15 cellular contexts compared by ENCODE assay signal in genomic region chr19:32677657-32678056, GRCh38. TPM values are rescaled to one million over a fixed set of nuclear protein-coding genes. Genes with fewer than 3 reads are reported as not detected.
A peak's percentile ranks its signal among the peaks of the same experiment; 100 is the strongest.
DNase-seq lines count a peak whose midpoint lies in the region; ATAC-seq and TF ChIP-seq lines count a peak whose summit lies in the region.
"Had no signal": no experiment of that assay in that cellular context is flagged by ENCODE, and none has a peak within 500 bp of the region (broad histone marks: within the 10 kb centered on the region; RNA-seq: fewer than 3 reads in every experiment).

No MANE protein-coding gene starts in this region.

- peaks cover 23% of the 10 kb centered on the region for H3K4me1 Mint-ChIP-seq in activated T-helper 1 cell treated with anti-CD3 and anti-CD28 coated beads, Interleukin-12 subunit alpha, Interleukin-12 subunit beta, Interleukin-2, Interleukin-4 antibody, amounts not matched to agents 30 ng/mL and 10 ng/mL and 1 ng/mL, durations not matched to agents 14 hours and 24 hours and 36 hours (ENCODE audit: low read depth)

- H3K36me3 ChIP-seq in H7 (replicated peaks; ENCODE audit: control insufficient read depth, insufficient read depth, low read length) = no peaks in the 10 kb centered on the region
- no peaks in the 10 kb centered on the region for H3K36me3 ChIP-seq in vagina
- H3K36me3 ChIP-seq: breast epithelium, thyroid gland had no signal

- H3K9me3 ChIP-seq in AG04450 (ENCODE audit: control insufficient read depth, insufficient read depth, low read length) = no peaks in the 10 kb centered on the region; the same call in 1 of the 2 replicates
- H3K9me3 ChIP-seq in vagina = no peaks in the 10 kb centered on the region
- H3K9me3 ChIP-seq: breast epithelium, thyroid gland had no signal

- CTCF ChIA-PET in AG04450 (lab: Charles Lee) = interaction anchor here (1.0 kb wide), 1 partner anchor 41 kb away, joined by 3 read pairs; no protein-coding TSS in a partner anchor

- intact Hi-C loops in activated T-helper 1 cell treated with anti-CD3 and anti-CD28 coated beads, Interleukin-12 subunit alpha, Interleukin-12 subunit beta, Interleukin-2, Interleukin-4 antibody, amounts not matched to agents 30 ng/mL and 10 ng/mL and 1 ng/mL, durations not matched to agents 14 hours and 24 hours and 36 hours (cut with micrococcal nuclease) = loop anchor here (5.0 kb wide), 1 partner anchor 625 kb away; the partner anchor contains the start of gene CEBPA
- intact Hi-C loops in vagina (cut with DNase I) = no loop called here

- DNase-seq in AG04450 (ENCODE audit: low read depth, low spot score) (no peak), H7 (peak; percentile 80), left kidney (ENCODE audit: low read depth, low spot score) (peak; percentile 54), NCI-H1694 (lab: John Stamatoyannopoulos, UW) (no peak), DMS53 treated with DMSO at 0.1 percent for 48 hours (lab: John Stamatoyannopoulos, UW; ENCODE audit: unreplicated experiment) (no peak), vagina (ENCODE audit: extremely low spot score in 2 of 2) (no peak)
- no peak for DNase-seq in activated T-helper 1 cell treated with anti-CD3 and anti-CD28 coated beads, Interleukin-12 subunit alpha, Interleukin-12 subunit beta, Interleukin-2, Interleukin-4 antibody, amounts not matched to agents 30 ng/mL and 10 ng/mL and 1 ng/mL, durations not matched to agents 14 hours and 24 hours and 36 hours (ENCODE audit: low spot score)
- DNase-seq: activated CD4-positive, alpha-beta T cell treated with anti-CD3 and anti-CD28 coated beads, Interleukin-2, amount 10 ng/mL, durations not matched to agents 7 days and 5 days; head of caudate nucleus; NCI-H1694 treated with DMSO at 0.1 percent for 48 hours; RPMI8226; thyroid gland had no signal

- POLR2A ChIA-PET in AG04450 (lab: Yijun Ruan, JAX) = interaction anchor here (1.5 kb wide), 1 partner anchor 14 kb away, joined by 4 read pairs; the partner anchor contains the start of gene NUDT19

- H3K4me3 Mint-ChIP-seq in activated T-helper 1 cell treated with anti-CD3 and anti-CD28 coated beads, Interleukin-12 subunit alpha, Interleukin-12 subunit beta, Interleukin-2, Interleukin-4 antibody, amounts not matched to agents 30 ng/mL and 10 ng/mL and 1 ng/mL, durations not matched to agents 14 hours and 24 hours and 36 hours = peak overlapping the region; percentile 40

- TF ChIP-seq CTCF in AG04450 (IDR thresholded peaks at IDR 0.05; ENCODE audit: low read depth, low read length) (peak; percentile 6; the same call in 1 of the 2 replicates), vagina (IDR thresholded peaks at IDR 0.05) (no peak)

- H3K36me3 Mint-ChIP-seq in activated T-helper 1 cell treated with anti-CD3 and anti-CD28 coated beads, Interleukin-12 subunit alpha, Interleukin-12 subunit beta, Interleukin-2, Interleukin-4 antibody, amounts not matched to agents 30 ng/mL and 10 ng/mL and 1 ng/mL, durations not matched to agents 14 hours and 24 hours and 36 hours (ENCODE audit: low read depth) = no peaks in the 10 kb centered on the region
- H3K36me3 Mint-ChIP-seq: natural killer cell treated with Interleukin-12 subunit alpha and Interleukin-12 subunit beta and Interleukin-15 and Interleukin-18, amount 100 ng/mL, for 72 hours had no signal

- peaks cover 43% of the 10 kb centered on the region for H3K27me3 Mint-ChIP-seq in activated T-helper 1 cell treated with anti-CD3 and anti-CD28 coated beads, Interleukin-12 subunit alpha, Interleukin-12 subunit beta, Interleukin-2, Interleukin-4 antibody, amounts not matched to agents 30 ng/mL and 10 ng/mL and 1 ng/mL, durations not matched to agents 14 hours and 24 hours and 36 hours (ENCODE audit: insufficient read depth)

- TF ChIP-seq POLR2A in vagina (IDR thresholded peaks at IDR 0.05) = no peak

- peaks cover 25% of the 10 kb centered on the region for H3K4me1 ChIP-seq in vagina

- H3K27ac ChIP-seq in AG04450 (ENCODE audit: low read depth, low read length) (no peak overlapping the region), vagina (no peak overlapping the region)
- H3K27ac ChIP-seq: breast epithelium, thyroid gland had no signal

- H3K4me3 ChIP-seq in AG04450 (ENCODE audit: low read depth, low read length) (no peak overlapping the region), H7 (ENCODE audit: insufficient read depth, low read depth, low read length) (no peak overlapping the region), vagina (no peak overlapping the region)
- H3K4me3 ChIP-seq: breast epithelium, thyroid gland had no signal

- ATAC-seq in HG02642 (IDR thresholded peaks at IDR 0.05; ENCODE audit: poor library complexity, unreplicated experiment) = no peak
- ATAC-seq: natural killer cell treated with Interleukin-12 subunit alpha and Interleukin-12 subunit beta and Interleukin-15 and Interleukin-18, amount 100 ng/mL, for 72 hours had no signal

- no peak overlapping the region for H3K27ac Mint-ChIP-seq in activated T-helper 1 cell treated with anti-CD3 and anti-CD28 coated beads, Interleukin-12 subunit alpha, Interleukin-12 subunit beta, Interleukin-2, Interleukin-4 antibody, amounts not matched to agents 30 ng/mL and 10 ng/mL and 1 ng/mL, durations not matched to agents 14 hours and 24 hours and 36 hours
- H3K27ac Mint-ChIP-seq: natural killer cell treated with Interleukin-12 subunit alpha and Interleukin-12 subunit beta and Interleukin-15 and Interleukin-18, amount 100 ng/mL, for 72 hours had no signal

- H3K9me3 Mint-ChIP-seq in activated T-helper 1 cell treated with anti-CD3 and anti-CD28 coated beads, Interleukin-12 subunit alpha, Interleukin-12 subunit beta, Interleukin-2, Interleukin-4 antibody, amounts not matched to agents 30 ng/mL and 10 ng/mL and 1 ng/mL, durations not matched to agents 14 hours and 24 hours and 36 hours = no peaks in the 10 kb centered on the region
- H3K9me3 Mint-ChIP-seq: activated CD4-positive, alpha-beta T cell treated with anti-CD3 and anti-CD28 coated beads, Interleukin-2, amount 10 ng/mL, durations not matched to agents 7 days and 5 days; natural killer cell treated with Interleukin-12 subunit alpha and Interleukin-12 subunit beta and Interleukin-15 and Interleukin-18, amount 100 ng/mL, for 72 hours had no signal

- peaks cover 23% of the 10 kb centered on the region for H3K27me3 ChIP-seq in AG04450 (ENCODE audit: control insufficient read depth, insufficient read depth, low read length)
- H3K27me3 ChIP-seq in H7 (ENCODE audit: control insufficient read depth, insufficient read depth, low read length) = peaks cover 29% of the 10 kb centered on the region
- H3K27me3 ChIP-seq in vagina = no peaks in the 10 kb centered on the region
- H3K27me3 ChIP-seq: thyroid gland had no signal

RNA-seq across cellular contexts. Expression of gene RGS9BP, which starts 2.0 kb away (rescaled TPM):
- 0.07 and 0.09 TPM in 2 replicates for polyA plus RNA-seq in AG04450 (2011; rRNA removed)
- polyA minus RNA-seq in AG04450 (2011; rRNA and poly(A)+ RNA removed) = 0.18 TPM in 1 of 2 replicates, not detected in the other
- 0.33 and 0.35 TPM in 2 replicates for total RNA-seq in H7 (2014; rRNA removed; shearing (Covaris generic))
- total RNA-seq in activated T-helper 1 cell treated with anti-CD3 and anti-CD28 coated beads, Interleukin-12 subunit alpha, Interleukin-12 subunit beta, Interleukin-2, Interleukin-4 antibody, amounts not matched to agents 30 ng/mL and 10 ng/mL and 1 ng/mL, durations not matched to agents 14 hours and 24 hours and 36 hours = 0.17 TPM in 1 of 2 replicates, not detected in the other
- 0.49 TPM for total RNA-seq in vagina

RNA-seq across cellular contexts. Expression of gene ANKRD27, which starts 2.7 kb away (rescaled TPM):
- 26.2 and 28.7 TPM in 2 replicates for polyA plus RNA-seq in AG04450 (2011; rRNA removed)
- polyA minus RNA-seq in AG04450 (2011; rRNA and poly(A)+ RNA removed) = 41.5 and 44.2 TPM in 2 replicates
- total RNA-seq in H7 (2014; rRNA removed; shearing (Covaris generic)) = 40.7 and 52.0 TPM in 2 replicates
- total RNA-seq in activated T-helper 1 cell treated with anti-CD3 and anti-CD28 coated beads, Interleukin-12 subunit alpha, Interleukin-12 subunit beta, Interleukin-2, Interleukin-4 antibody, amounts not matched to agents 30 ng/mL and 10 ng/mL and 1 ng/mL, durations not matched to agents 14 hours and 24 hours and 36 hours = 28.2 and 28.7 TPM in 2 replicates
- total RNA-seq in vagina = 32.4 TPM

RNA-seq across cellular contexts. Expression of gene NUDT19, which starts 14.0 kb away (rescaled TPM):
- 4.8 and 5.3 TPM in 2 replicates for polyA plus RNA-seq in AG04450 (2011; rRNA removed)
- 3.7 and 4.5 TPM in 2 replicates for polyA minus RNA-seq in AG04450 (2011; rRNA and poly(A)+ RNA removed)
- total RNA-seq in H7 (2014; rRNA removed; shearing (Covaris generic)) = 1.3 and 3.2 TPM in 2 replicates
- 24.4 and 26.2 TPM in 2 replicates for total RNA-seq in activated T-helper 1 cell treated with anti-CD3 and anti-CD28 coated beads, Interleukin-12 subunit alpha, Interleukin-12 subunit beta, Interleukin-2, Interleukin-4 antibody, amounts not matched to agents 30 ng/mL and 10 ng/mL and 1 ng/mL, durations not matched to agents 14 hours and 24 hours and 36 hours
- total RNA-seq in vagina = 12.5 TPM

RNA-seq across cellular contexts. Expression of gene TDRD12, which starts 41.9 kb away (rescaled TPM):
- polyA plus RNA-seq in AG04450 (2011; rRNA removed) = 0.07 and 0.09 TPM in 2 replicates
- polyA minus RNA-seq in AG04450 (2011; rRNA and poly(A)+ RNA removed) = 0.04 TPM in 1 of 2 replicates, not detected in the other
- 0.55 and 1.4 TPM in 2 replicates for total RNA-seq in H7 (2014; rRNA removed; shearing (Covaris generic))
- 0.18 and 0.20 TPM in 2 replicates for total RNA-seq in activated T-helper 1 cell treated with anti-CD3 and anti-CD28 coated beads, Interleukin-12 subunit alpha, Interleukin-12 subunit beta, Interleukin-2, Interleukin-4 antibody, amounts not matched to agents 30 ng/mL and 10 ng/mL and 1 ng/mL, durations not matched to agents 14 hours and 24 hours and 36 hours
- total RNA-seq in vagina = 0.74 TPM

Comparison
In these comparisons a context has a peak if more than half of its experiments do, and no peak if none do; other contexts are left out.
1. DNase-seq: peak in H7 (single experiment) and left kidney (single experiment); none in AG04450 (single experiment), activated T-helper 1 cell treated with anti-CD3 and anti-CD28 coated beads, Interleukin-12 subunit alpha, Interleukin-12 subunit beta, Interleukin-2, Interleukin-4 antibody, amounts not matched to agents 30 ng/mL and 10 ng/mL and 1 ng/mL, durations not matched to agents 14 hours and 24 hours and 36 hours (single experiment), NCI-H1694 (single experiment), DMS53 treated with DMSO at 0.1 percent for 48 hours (single experiment) and vagina (0 of 2).